ENCODE assay signal across 20 cellular contexts in genomic region chr1:34356862-34357261, GRCh38.
"Had no signal": no experiment of that assay in that cellular context is flagged by ENCODE, and none has a peak within 500 bp of the region (broad histone marks: within the 10 kb centered on the region; RNA-seq: fewer than 3 reads in every experiment).

No MANE protein-coding gene starts in this region.

- H3K4me3 Mint-ChIP-seq: effector memory CD8-positive, alpha-beta T cell; naive thymus-derived CD8-positive, alpha-beta T cell; nephron progenitor cell; stimulated activated naive CD8-positive, alpha-beta T cell treated with anti-CD3 and anti-CD28 coated beads, Interleukin-15, amount 100 ng/mL, for 72 hours had no signal

- H3K4me3 ChIP-seq: smooth muscle cell, suprapubic skin had no signal

- ATAC-seq: effector memory CD8-positive, alpha-beta T cell; left lobe of liver; naive thymus-derived CD8-positive, alpha-beta T cell; sciatic nerve; stimulated activated naive CD8-positive, alpha-beta T cell treated with anti-CD3 and anti-CD28 coated beads, Interleukin-15, amount 100 ng/mL, for 72 hours had no signal

- H3K27ac ChIP-seq: parathyroid adenoma, suprapubic skin had no signal

- H3K4me1 Mint-ChIP-seq: naive thymus-derived CD8-positive, alpha-beta T cell; nephron progenitor cell; stimulated activated naive CD8-positive, alpha-beta T cell treated with anti-CD3 and anti-CD28 coated beads, Interleukin-15, amount 100 ng/mL, for 72 hours had no signal

- H3K36me3 Mint-ChIP-seq: naive thymus-derived CD8-positive, alpha-beta T cell had no signal

- H2AFZ ChIP-seq: parathyroid adenoma had no signal

- H3K9me3 ChIP-seq: suprapubic skin had no signal

- DNase-seq: cerebellar nuclear complex; cortex of kidney; effector memory CD8-positive, alpha-beta T cell; kidney; naive thymus-derived CD8-positive, alpha-beta T cell; nephron progenitor cell; occipital lobe; stimulated activated CD4-positive, alpha-beta T cell treated with anti-CD3 and anti-CD28 coated beads, Interleukin-12 subunit alpha, Interleukin-12 subunit beta, amount 100 ng/mL, for 4 hours; stimulated activated CD4-positive, alpha-beta T cell treated with anti-CD3 and anti-CD28 coated beads, Interleukin-1b, Interleukin-23, amount 100 ng/mL, for 48 hours; stimulated activated CD4-positive, alpha-beta T cell treated with anti-CD3 and anti-CD28 coated beads, Interleukin-4, amount 100 ng/mL, for 1 hour; stimulated activated CD8-positive, alpha-beta memory T cell treated with anti-CD3 and anti-CD28 coated beads, Interleukin-4, amount 100 ng/mL, for 48 hours; stimulated activated naive CD4-positive, alpha-beta T cell; stimulated activated naive CD8-positive, alpha-beta T cell treated with anti-CD3 and anti-CD28 coated beads, Interleukin-15, amount 100 ng/mL, for 72 hours; trophoblast cell had no signal

- H3K4me2 ChIP-seq: smooth muscle cell had no signal

- H3K4me1 ChIP-seq: parathyroid adenoma, suprapubic skin had no signal

- H3K27ac Mint-ChIP-seq: effector memory CD8-positive, alpha-beta T cell; naive thymus-derived CD8-positive, alpha-beta T cell; nephron progenitor cell; progenitor cell of endocrine pancreas; stimulated activated naive CD8-positive, alpha-beta T cell treated with anti-CD3 and anti-CD28 coated beads, Interleukin-15, amount 100 ng/mL, for 72 hours had no signal

- H3K9ac ChIP-seq: parathyroid adenoma had no signal

- H3K36me3 ChIP-seq: suprapubic skin had no signal

- H3K9me3 Mint-ChIP-seq: effector memory CD8-positive, alpha-beta T cell; nephron progenitor cell; stimulated activated naive CD8-positive, alpha-beta T cell treated with anti-CD3 and anti-CD28 coated beads, Interleukin-15, amount 100 ng/mL, for 72 hours had no signal
